ENCODE assay signal across 14 cellular contexts in genomic region chr19:20154636-20155035, GRCh38. TPM values are rescaled to one million over a fixed set of nuclear protein-coding genes. Genes with fewer than 3 reads are reported as not detected.
DNase-seq lines count a peak whose midpoint lies in the region; TF ChIP-seq lines count a peak whose summit lies in the region.
"Had no signal": no experiment of that assay in that cellular context is flagged by ENCODE, and none has a peak within 500 bp of the region (broad histone marks: within the 10 kb centered on the region; RNA-seq: fewer than 3 reads in every experiment).

No MANE protein-coding gene starts in this region.

- no peak for TF ChIP-seq POLR2A in Peyer's patch (IDR thresholded peaks at IDR 0.05)

- TF ChIP-seq CTCF in BE2C (IDR thresholded peaks at IDR 0.05; ENCODE audit: low read depth, low read length) (no peak), Peyer's patch (IDR thresholded peaks at IDR 0.05) (no peak)

- no peaks in the 10 kb centered on the region for H3K79me1 ChIP-seq in trophoblast cell (ENCODE audit: low read length)

- no peak overlapping the region for H3K9ac ChIP-seq in trophoblast cell (ENCODE audit: low read length)
- H3K9ac ChIP-seq in Karpas-422 (ENCODE audit: low read length), result no peak overlapping the region
- H3K9ac ChIP-seq: BLaER1 treated with 17β-estradiol and CSF1 and Interleukin-3, amounts not matched to agents 10 nM and 100 nM had no signal

- H2BK5ac ChIP-seq in trophoblast cell (ENCODE audit: low read depth, low read length, poor library complexity), result no peak overlapping the region

- no peak overlapping the region for H2BK12ac ChIP-seq in trophoblast cell (ENCODE audit: low read length)

- peak; percentile 30 for DNase-seq in BE2C
- peak; percentile 47 for DNase-seq in NCI-H146 (lab: John Stamatoyannopoulos, UW)
- peak; percentile 79 for DNase-seq in SK-N-DZ (ENCODE audit: low spot score)
- DNase-seq in trophoblast cell, result peak; percentile 89 to 94
- no peak for DNase-seq in hypothalamus (lab: John Stamatoyannopoulos, UW)
- DNase-seq in Karpas-422, result no peak
- DNase-seq in Peyer's patch, result no peak
- DNase-seq: 8988T; AML-193; CD4-positive, alpha-beta memory T cell; DMS79; HCEC 1CT; HFFc6 had no signal

- H4K8ac ChIP-seq in trophoblast cell (ENCODE audit: low read depth, low read length), result no peak overlapping the region

- H3K27me3 ChIP-seq in BE2C, result no peaks in the 10 kb centered on the region
- H3K27me3 ChIP-seq in trophoblast cell (ENCODE audit: insufficient read depth, low read length), result no peaks in the 10 kb centered on the region
- H3K27me3 ChIP-seq in Karpas-422 (ENCODE audit: low read length), result no peaks in the 10 kb centered on the region
- H3K27me3 ChIP-seq in Peyer's patch, result no peaks in the 10 kb centered on the region
- H3K27me3 ChIP-seq: BLaER1 treated with 17β-estradiol and CSF1 and Interleukin-3, amounts not matched to agents 10 nM and 100 nM had no signal

- H3K4me3 ChIP-seq in BE2C (ENCODE audit: low read depth, low read length) (no peak overlapping the region), trophoblast cell (ENCODE audit: low read depth, low read length) (no peak overlapping the region), Karpas-422 (ENCODE audit: low read length) (no peak overlapping the region), Peyer's patch (no peak overlapping the region)
- H3K4me3 ChIP-seq: BLaER1 treated with 17β-estradiol and CSF1 and Interleukin-3, amounts not matched to agents 10 nM and 100 nM had no signal

- no peak overlapping the region for H2AK5ac ChIP-seq in trophoblast cell (ENCODE audit: low read length)

- H2BK120ac ChIP-seq in trophoblast cell (ENCODE audit: insufficient read depth, low read length, poor library complexity), result no peak overlapping the region

- H3K4me1 ChIP-seq in BE2C (no peaks in the 10 kb centered on the region), trophoblast cell (ENCODE audit: control insufficient read depth in 1 of 2, insufficient read depth in 2 of 2, low read length in 2 of 2) (peaks cover 3 to 6% of the 10 kb centered on the region in 2 experiments), Karpas-422 (ENCODE audit: low read length) (no peaks in the 10 kb centered on the region), Peyer's patch (no peaks in the 10 kb centered on the region)
- H3K4me1 ChIP-seq: BLaER1 treated with 17β-estradiol and CSF1 and Interleukin-3, amounts not matched to agents 10 nM and 100 nM had no signal

- H4K12ac ChIP-seq in trophoblast cell (ENCODE audit: low read depth, low read length), result no peak overlapping the region

- H3K23ac ChIP-seq in trophoblast cell (ENCODE audit: low read length), result no peak overlapping the region

- H3K4ac ChIP-seq in trophoblast cell (ENCODE audit: low read depth, low read length), result no peak overlapping the region

- H3K27ac ChIP-seq in trophoblast cell (ENCODE audit: low read depth, low read length) (no peak overlapping the region), Karpas-422 (ENCODE audit: low read length) (no peak overlapping the region), Peyer's patch (no peak overlapping the region)
- H3K27ac ChIP-seq: BLaER1 treated with 17β-estradiol and CSF1 and Interleukin-3, amounts not matched to agents 10 nM and 100 nM had no signal

- WGBS in trophoblast cell (ENCODE audit: extremely low coverage, insufficient coverage, insufficient read length), result no CpG with 5 or more reads among the region's 4 CpGs

- H3K9me3 ChIP-seq in BE2C (no peaks in the 10 kb centered on the region), trophoblast cell (ENCODE audit: insufficient read depth, low read depth, low read length) (no peaks in the 10 kb centered on the region), Karpas-422 (ENCODE audit: low read length) (no peaks in the 10 kb centered on the region), Peyer's patch (no peaks in the 10 kb centered on the region)

- H2AFZ ChIP-seq in trophoblast cell (ENCODE audit: insufficient read depth, low read length, poor library complexity) (no peak overlapping the region), Karpas-422 (ENCODE audit: low read length) (no peak overlapping the region)

- H3K18ac ChIP-seq in trophoblast cell (ENCODE audit: low read length), result no peak overlapping the region

- H3K36me3 ChIP-seq in BE2C (no peaks in the 10 kb centered on the region), trophoblast cell (ENCODE audit: control insufficient read depth in 1 of 2, insufficient read depth in 2 of 2, low read length in 2 of 2) (no peaks in the 10 kb centered on the region), Karpas-422 (ENCODE audit: insufficient read depth, low read length) (no peaks in the 10 kb centered on the region), Peyer's patch (no peaks in the 10 kb centered on the region)
- H3K36me3 ChIP-seq: BLaER1 treated with 17β-estradiol and CSF1 and Interleukin-3, amounts not matched to agents 10 nM and 100 nM had no signal

- H3K79me2 ChIP-seq in trophoblast cell (ENCODE audit: control insufficient read depth, insufficient read depth, low read length, poor library complexity) (no peaks in the 10 kb centered on the region), Karpas-422 (ENCODE audit: low read length) (no peaks in the 10 kb centered on the region)

- no peaks in the 10 kb centered on the region for H3K9me2 ChIP-seq in Karpas-422 (replicated peaks; ENCODE audit: insufficient read depth, low read length)

- H3K14ac ChIP-seq in trophoblast cell (ENCODE audit: low read length), result no peak overlapping the region

- H4K20me1 ChIP-seq in Karpas-422 (ENCODE audit: insufficient read depth, low read depth, low read length), result no peaks in the 10 kb centered on the region
- H4K20me1 ChIP-seq: BLaER1 treated with 17β-estradiol and CSF1 and Interleukin-3, amounts not matched to agents 10 nM and 100 nM had no signal

- no peak overlapping the region for H3K4me2 ChIP-seq in trophoblast cell (ENCODE audit: low read length)
- no peak overlapping the region for H3K4me2 ChIP-seq in Karpas-422 (ENCODE audit: low read depth, low read length, poor library complexity, severe bottlenecking)
- H3K4me2 ChIP-seq: BLaER1 treated with 17β-estradiol and CSF1 and Interleukin-3, amounts not matched to agents 10 nM and 100 nM had no signal

- H4K91ac ChIP-seq in trophoblast cell (ENCODE audit: low read depth, low read length), result no peak overlapping the region

RNA-seq across cellular contexts. Expression of gene ZNF486, which starts 12.4 kb away (rescaled TPM):
- polyA plus RNA-seq in BE2C (2012; ENCODE audit: insufficient read depth, insufficient read length, low read depth), result 0.96 TPM
- 12.3 and 14.1 TPM in 2 replicates for polyA plus RNA-seq in SK-N-DZ (2014; cell fraction: cytosol; rRNA removed)
- polyA plus RNA-seq in SK-N-DZ (2014; cell fraction: nucleus; rRNA removed), result 8.5 and 9.9 TPM in 2 replicates
- 12.0 and 12.1 TPM in 2 replicates for polyA plus RNA-seq in trophoblast cell (2013)
- 9.5 and 12.3 TPM in 2 replicates for total RNA-seq in Karpas-422 (2014; rRNA removed; shearing (Covaris generic); ENCODE audit: low replicate concordance)
- 10 to 100 TPM in 1 of 4 donors, 1 to 10 TPM in 3; 1.6 to 12.4 (median 2.1) TPM for total RNA-seq in Peyer's patch

Comparison
In these comparisons a context has a peak if more than half of its experiments do, and no peak if none do; other contexts are left out.
1. DNase-seq: peak in BE2C (single experiment), NCI-H146 (single experiment), SK-N-DZ (single experiment) and trophoblast cell (2 of 2); none in hypothalamus (0 of 51), Karpas-422 (single experiment) and Peyer's patch (0 of 3).